9 cellular contexts compared by ENCODE assay signal in genomic region chr7:157412021-157412443, GRCh38.
A peak's percentile ranks its signal among the peaks of the same experiment; 100 is the strongest.
DNase-seq lines count a peak whose midpoint lies in the region; ATAC-seq, FAIRE-seq and TF ChIP-seq lines count a peak whose summit lies in the region.
"Had no signal": no experiment of that assay in that cellular context is flagged by ENCODE, and none has a peak within 500 bp of the region (broad histone marks: within the 10 kb centered on the region; RNA-seq: fewer than 3 reads in every experiment).

No MANE protein-coding gene starts in this region.

- CTCF ChIA-PET in RWPE1 (lab: Yijun Ruan, JAX) = interaction anchor here (0.7 kb wide), 1 partner anchor 23 kb away, joined by 3 read pairs; no protein-coding TSS in a partner anchor
- CTCF ChIA-PET in GM12878 (lab: Yijun Ruan, JAX) = no interaction called here

- SMC1A ChIA-PET in GM12878 (lab: Charles Lee; ENCODE audit: uncharacterized antibody, unreplicated experiment) = no interaction called here

- H3K36me3 ChIP-seq in GM12878 (ENCODE audit: control insufficient read depth in 2 of 2, insufficient read depth in 2 of 2, low read length in 1 of 2) (peaks cover 5 to 10% of the 10 kb centered on the region in 2 experiments; a peak in 3 of 4 replicates), right atrium auricular region (peaks cover 51% of the 10 kb centered on the region)

- no peak for FAIRE-seq in GM12878 (lab: Jason Lieb, UNC)

- 7% methylated on average over 11 of the region's 11 CpGs for WGBS in GM12878 (ENCODE audit: insufficient coverage, insufficient replicate concordance, low lambda C conversion rate, missing lambda C conversion rate)

- H3K27me3 ChIP-seq in GM12878 (replicated peaks in 1 of 2; ENCODE audit: control insufficient read depth in 2 of 2, insufficient read depth in 2 of 2, low read length in 1 of 2) (no peaks in the 10 kb centered on the region), right atrium auricular region (no peaks in the 10 kb centered on the region)

- H3K4me1 ChIP-seq in GM12878 (ENCODE audit: control insufficient read depth, insufficient read depth, low read length) (no peaks in the 10 kb centered on the region), right atrium auricular region (peaks cover 0 to 8% of the 10 kb centered on the region in 2 donors)

- no peak overlapping the region for H2AFZ ChIP-seq in GM12878 (ENCODE audit: control insufficient read depth, low read depth, low read length)

- H3K4me3 ChIP-seq in GM12878 = no peak overlapping the region
- H3K4me3 ChIP-seq in right atrium auricular region = no peak overlapping the region

- ATAC-seq in GM21529 (IDR thresholded peaks at IDR 0.05; ENCODE audit: unreplicated experiment) (peak; percentile 41), GM12878 (no peak), GM18873 (IDR thresholded peaks at IDR 0.05; ENCODE audit: low FRiP score, unreplicated experiment) (no peak), GM19035 (IDR thresholded peaks at IDR 0.05; ENCODE audit: unreplicated experiment) (no peak)

- TF ChIP-seq RAD21 in GM12878 (IDR thresholded peaks at IDR 0.05; ENCODE audit: insufficient read depth, low read depth, low read length) = no peak

- BruUV-seq in GM12878 (replicated peaks; lab: Mats Ljungman, UMichigan) = no TSS peak

- no peaks in the 10 kb centered on the region for H3K79me2 ChIP-seq in GM12878 (ENCODE audit: control insufficient read depth, insufficient read depth, low read length)

- RAD21 ChIA-PET in GM12878 (lab: Charles Lee; ENCODE audit: unreplicated experiment) = no interaction called here

- H3K4me2 ChIP-seq in GM12878 (ENCODE audit: control insufficient read depth, insufficient read depth) = no peak overlapping the region

- no peak overlapping the region for H3K9ac ChIP-seq in GM12878 (ENCODE audit: control insufficient read depth, insufficient read depth, low read length)

- H3K27ac ChIP-seq in RWPE1 = peak overlapping the region; percentile 9; the same call in 1 of the 2 replicates
- H3K27ac ChIP-seq in GM12878 (ENCODE audit: control insufficient read depth, insufficient read depth) = no peak overlapping the region
- no peak overlapping the region for H3K27ac ChIP-seq in right atrium auricular region
- H3K27ac ChIP-seq: HL-60 had no signal

- no peaks in the 10 kb centered on the region for H4K20me1 ChIP-seq in GM12878 (ENCODE audit: control insufficient read depth, insufficient read depth)

- TF ChIP-seq EP300 in GM12878 (IDR thresholded peaks at IDR 0.05; ENCODE audit: borderline replicate concordance in 1 of 2, control insufficient read depth in 1 of 2, low read depth in 2 of 2, low read length in 2 of 2) = no peak

- DNase-seq in RWPE1 (ENCODE audit: low spot score) (peak; percentile 30), GM12878 (ENCODE audit: low read depth, low spot score) (no peak), right atrium auricular region (ENCODE audit: low spot score) (no peak), NCI-H446 treated with DMSO at 0.1 percent for 48 hours (lab: John Stamatoyannopoulos, UW) (no peak)
- peak; percentile 57 to 59 for DNase-seq in stimulated activated CD4-positive, alpha-beta T cell treated with anti-CD3 and anti-CD28 coated beads, Interleukin-15, amount 100 ng/mL, for 48 hours (ENCODE audit: low read depth in 2 of 2)

- H3K9me3 ChIP-seq in GM12878 (replicated peaks; ENCODE audit: control insufficient read depth, insufficient read depth, low read length) = no peaks in the 10 kb centered on the region
- H3K9me3 ChIP-seq in right atrium auricular region = no peaks in the 10 kb centered on the region

- POLR2A ChIA-PET in RWPE1 (lab: Yijun Ruan, JAX; ENCODE audit: low non-redundant PET) (no interaction called here), GM12878 (lab: Charles Lee) (no interaction called here)

- in situ Hi-C loops in GM12878 (cut with MboI) = no loop called here

- no peak for TF ChIP-seq POLR2A in GM12878 (IDR thresholded peaks at IDR 0.05; ENCODE audit: low read depth, low read length)

- intact Hi-C loops in GM12878 (cut with micrococcal nuclease; ENCODE audit: unreplicated experiment) = no loop called here

- TF ChIP-seq CTCF in RWPE1 (conservative IDR thresholded peaks at IDR 0.05; ENCODE audit: low read depth) = no peak
- TF ChIP-seq CTCF in GM12878 (IDR thresholded peaks at IDR 0.05 in 2 of 3, conservative IDR thresholded peaks at IDR 0.05 in 1 of 3; ENCODE audit: control insufficient read depth in 2 of 3, extremely low read depth in 1 of 3, insufficient read depth in 1 of 3, low read depth in 3 of 3, low read length in 3 of 3) = no peak
- no peak for TF ChIP-seq CTCF in right atrium auricular region (IDR thresholded peaks at IDR 0.05)

TF ChIP-seq in GM12878, 131 proteins besides CTCF, POLR2A, EP300 and RAD21:
- TF ChIP-seq, protein P1, sequence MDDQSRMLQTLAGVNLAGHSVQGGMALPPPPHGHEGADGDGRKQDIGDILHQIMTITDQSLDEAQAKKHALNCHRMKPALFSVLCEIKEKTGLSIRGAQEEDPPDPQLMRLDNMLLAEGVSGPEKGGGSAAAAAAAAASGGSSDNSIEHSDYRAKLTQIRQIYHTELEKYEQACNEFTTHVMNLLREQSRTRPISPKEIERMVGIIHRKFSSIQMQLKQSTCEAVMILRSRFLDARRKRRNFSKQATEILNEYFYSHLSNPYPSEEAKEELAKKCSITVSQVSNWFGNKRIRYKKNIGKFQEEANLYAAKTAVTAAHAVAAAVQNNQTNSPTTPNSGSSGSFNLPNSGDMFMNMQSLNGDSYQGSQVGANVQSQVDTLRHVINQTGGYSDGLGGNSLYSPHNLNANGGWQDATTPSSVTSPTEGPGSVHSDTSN (IDR thresholded peaks at IDR 0.05; ENCODE audit: insufficient replicate concordance, low read depth, low read length) = peak; percentile 18
- TF ChIP-seq, protein P2, sequence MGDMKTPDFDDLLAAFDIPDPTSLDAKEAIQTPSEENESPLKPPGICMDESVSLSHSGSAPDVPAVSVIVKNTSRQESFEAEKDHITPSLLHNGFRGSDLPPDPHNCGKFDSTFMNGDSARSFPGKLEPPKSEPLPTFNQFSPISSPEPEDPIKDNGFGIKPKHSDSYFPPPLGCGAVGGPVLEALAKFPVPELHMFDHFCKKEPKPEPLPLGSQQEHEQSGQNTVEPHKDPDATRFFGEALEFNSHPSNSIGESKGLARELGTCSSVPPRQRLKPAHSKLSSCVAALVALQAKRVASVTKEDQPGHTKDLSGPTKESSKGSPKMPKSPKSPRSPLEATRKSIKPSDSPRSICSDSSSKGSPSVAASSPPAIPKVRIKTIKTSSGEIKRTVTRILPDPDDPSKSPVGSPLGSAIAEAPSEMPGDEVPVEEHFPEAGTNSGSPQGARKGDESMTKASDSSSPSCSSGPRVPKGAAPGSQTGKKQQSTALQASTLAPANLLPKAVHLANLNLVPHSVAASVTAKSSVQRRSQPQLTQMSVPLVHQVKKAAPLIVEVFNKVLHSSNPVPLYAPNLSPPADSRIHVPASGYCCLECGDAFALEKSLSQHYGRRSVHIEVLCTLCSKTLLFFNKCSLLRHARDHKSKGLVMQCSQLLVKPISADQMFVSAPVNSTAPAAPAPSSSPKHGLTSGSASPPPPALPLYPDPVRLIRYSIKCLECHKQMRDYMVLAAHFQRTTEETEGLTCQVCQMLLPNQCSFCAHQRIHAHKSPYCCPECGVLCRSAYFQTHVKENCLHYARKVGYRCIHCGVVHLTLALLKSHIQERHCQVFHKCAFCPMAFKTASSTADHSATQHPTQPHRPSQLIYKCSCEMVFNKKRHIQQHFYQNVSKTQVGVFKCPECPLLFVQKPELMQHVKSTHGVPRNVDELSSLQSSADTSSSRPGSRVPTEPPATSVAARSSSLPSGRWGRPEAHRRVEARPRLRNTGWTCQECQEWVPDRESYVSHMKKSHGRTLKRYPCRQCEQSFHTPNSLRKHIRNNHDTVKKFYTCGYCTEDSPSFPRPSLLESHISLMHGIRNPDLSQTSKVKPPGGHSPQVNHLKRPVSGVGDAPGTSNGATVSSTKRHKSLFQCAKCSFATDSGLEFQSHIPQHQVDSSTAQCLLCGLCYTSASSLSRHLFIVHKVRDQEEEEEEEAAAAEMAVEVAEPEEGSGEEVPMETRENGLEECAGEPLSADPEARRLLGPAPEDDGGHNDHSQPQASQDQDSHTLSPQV (IDR thresholded peaks at IDR 0.05) = no peak
- TF ChIP-seq CHD1 (IDR thresholded peaks at IDR 0.05; ENCODE audit: low read depth, low read length) (no peak), MEF2A (IDR thresholded peaks at IDR 0.05; ENCODE audit: insufficient read depth, low read depth, low read length) (no peak), MYC (IDR thresholded peaks at IDR 0.05; ENCODE audit: insufficient read depth, insufficient read length, insufficient replicate concordance, low read length, severe bottlenecking) (no peak), MTA2 (IDR thresholded peaks at IDR 0.05; ENCODE audit: low read depth) (no peak), RCOR1 (conservative IDR thresholded peaks at IDR 0.05; ENCODE audit: low read depth, low read length) (no peak), ZNF217 (IDR thresholded peaks at IDR 0.05) (no peak)
- TF ChIP-seq, protein P3, sequence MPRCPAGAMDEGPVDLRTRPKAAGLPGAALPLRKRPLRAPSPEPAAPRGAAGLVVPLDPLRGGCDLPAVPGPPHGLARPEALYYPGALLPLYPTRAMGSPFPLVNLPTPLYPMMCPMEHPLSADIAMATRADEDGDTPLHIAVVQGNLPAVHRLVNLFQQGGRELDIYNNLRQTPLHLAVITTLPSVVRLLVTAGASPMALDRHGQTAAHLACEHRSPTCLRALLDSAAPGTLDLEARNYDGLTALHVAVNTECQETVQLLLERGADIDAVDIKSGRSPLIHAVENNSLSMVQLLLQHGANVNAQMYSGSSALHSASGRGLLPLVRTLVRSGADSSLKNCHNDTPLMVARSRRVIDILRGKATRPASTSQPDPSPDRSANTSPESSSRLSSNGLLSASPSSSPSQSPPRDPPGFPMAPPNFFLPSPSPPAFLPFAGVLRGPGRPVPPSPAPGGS (IDR thresholded peaks at IDR 0.05; ENCODE audit: borderline replicate concordance, insufficient read depth, low read depth, low read length, poor library complexity, severe bottlenecking) = peak; percentile 91

Comparison
In these comparisons a context has a peak if more than half of its experiments do, and no peak if none do; other contexts are left out.
1. DNase-seq: peak in RWPE1 (single experiment) and stimulated activated CD4-positive, alpha-beta T cell treated with anti-CD3 and anti-CD28 coated beads, Interleukin-15, amount 100 ng/mL, for 48 hours (2 of 2); none in GM12878 (single experiment), right atrium auricular region (single experiment) and NCI-H446 treated with DMSO at 0.1 percent for 48 hours (single experiment).